8 cellular contexts compared by ENCODE assay signal in the genomic region with DNA sequence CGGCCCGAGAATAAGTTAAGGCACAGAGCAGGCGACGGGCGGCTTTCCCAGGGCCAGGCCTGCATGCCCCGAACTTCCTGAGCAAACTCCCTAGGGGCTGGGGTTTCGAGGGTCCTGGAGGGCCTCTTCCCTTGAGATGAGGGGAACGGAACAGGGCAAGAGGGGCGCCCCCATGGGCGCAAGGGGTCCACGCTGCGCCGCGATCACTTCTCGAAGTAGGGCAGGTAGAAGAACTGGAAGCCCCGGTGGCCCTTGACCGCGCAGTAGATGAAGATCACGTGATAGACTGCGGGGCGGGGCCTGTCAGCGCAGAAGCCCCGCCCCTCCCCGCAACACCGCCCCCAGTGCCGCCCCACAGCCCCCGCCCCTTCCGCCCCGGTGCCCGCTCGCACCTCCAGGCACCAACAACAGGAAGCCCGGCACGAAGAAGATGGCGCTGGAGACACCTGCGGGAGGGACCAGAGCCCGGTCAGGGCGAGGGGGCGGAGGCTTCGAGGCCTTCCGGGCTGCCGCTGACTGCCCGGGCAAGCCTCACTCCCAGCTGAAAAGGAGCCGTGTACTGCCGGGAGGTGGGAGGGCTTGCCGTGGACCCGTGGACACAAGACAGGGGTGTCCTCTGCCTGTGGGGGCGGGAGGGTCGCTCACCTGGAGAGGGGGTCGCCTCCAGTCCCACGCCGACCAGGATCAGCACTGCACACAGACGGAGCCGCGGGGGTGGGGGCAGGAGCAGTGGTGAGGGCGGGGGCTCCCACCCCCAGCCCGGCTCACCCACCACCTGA. TPM values are rescaled to one million over a fixed set of nuclear protein-coding genes. Genes with fewer than 3 reads are reported as not detected.
DNase-seq lines count a peak whose midpoint lies in the region; ATAC-seq and TF ChIP-seq lines count a peak whose summit lies in the region.

No MANE protein-coding gene starts in this region.

- no peaks in the 10 kb centered on the region for H3K27me3 ChIP-seq in mononuclear cell (ENCODE audit: insufficient read depth, low read length)

- in situ Hi-C loops in GM18951 (cut with MboI; ENCODE audit: low sequenced_read_pairs, unreplicated experiment): no loop called here

- ATAC-seq in HG03469 (IDR thresholded peaks at IDR 0.05; ENCODE audit: unreplicated experiment): peak; percentile 31

- no peaks in the 10 kb centered on the region for H3K9me3 ChIP-seq in mononuclear cell (ENCODE audit: low read depth, low read length)

- DNase-seq in A172 (ENCODE audit: low spot score): peak; percentile 42
- peak; percentile 91 for DNase-seq in NK-92 treated with Interleukin-12 subunit alpha and Interleukin-12 subunit beta, amount 100 ng/mL, for 24 hours (lab: John Stamatoyannopoulos, UW)
- DNase-seq in activated CD8-positive, alpha-beta memory T cell treated with anti-CD3 and anti-CD28 coated beads, Interleukin-2, amount 50 U/mL, for 24 hours (ENCODE audit: extremely low read depth): peak; percentile 75
- peak; percentile 78 for DNase-seq in epidermal melanocyte (ENCODE audit: insufficient read length, low spot score)
- DNase-seq in stimulated activated CD8-positive, alpha-beta memory T cell treated with anti-CD3 and anti-CD28 coated beads, Interleukin-15, amount 100 ng/mL, for 48 hours (ENCODE audit: low read depth in 2 of 2): peak; percentile 88

- H3K4me3 ChIP-seq in mononuclear cell (ENCODE audit: low read length): peak overlapping the region; percentile 59

- H3K4me1 ChIP-seq in mononuclear cell (ENCODE audit: insufficient read depth, low read length): peaks cover 59% of the 10 kb centered on the region

- peak; percentile 90 for TF ChIP-seq POLR2A in GM18951 (IDR thresholded peaks at IDR 0.05; ENCODE audit: extremely low read depth, insufficient read depth, insufficient read length)

RNA-seq across cellular contexts. Expression of a gene that starts 4.5 kb away (rescaled TPM):
- 14.0 and 20.0 TPM in 2 replicates for total RNA-seq in A172 (2014; rRNA removed; shearing (Covaris generic))
- 18.4 TPM for total RNA-seq in mononuclear cell

RNA-seq across cellular contexts. Expression of a gene that starts 9.4 kb away (rescaled TPM):
- not detected in 2 replicates for total RNA-seq in A172 (2014; rRNA removed; shearing (Covaris generic))
- 2.6 TPM for total RNA-seq in mononuclear cell

RNA-seq across cellular contexts. Expression of a gene that starts 12.1 kb away (rescaled TPM):
- not detected in 2 replicates for total RNA-seq in A172 (2014; rRNA removed; shearing (Covaris generic))
- not detected for total RNA-seq in mononuclear cell

RNA-seq across cellular contexts. Expression of a gene that starts 18.2 kb away (rescaled TPM):
- total RNA-seq in A172 (2014; rRNA removed; shearing (Covaris generic)): 95.8 and 99.9 TPM in 2 replicates
- total RNA-seq in mononuclear cell: 77.2 TPM

RNA-seq across cellular contexts. Expression of a gene that starts 21.3 kb away (rescaled TPM):
- 108 and 116 TPM in 2 replicates for total RNA-seq in A172 (2014; rRNA removed; shearing (Covaris generic))
- 28.1 TPM for total RNA-seq in mononuclear cell

Comparison
In these comparisons a context has a peak if more than half of its experiments do, and no peak if none do; other contexts are left out.
1. Peak in every context shown above with its lines: DNase-seq, ATAC-seq and H3K4me3 ChIP-seq.